Comparison of ENCODE assay signal across 1 cellular context in genomic region chr3:197959891-197960693, GRCh38.
TF ChIP-seq lines count a peak whose summit lies in the region.

Gene LMLN (plus strand): TSS chr3:197960217. CDS start chr3:197960246, 29 bp downstream.

TF ChIP-seq in A549, 52 proteins besides CTCF, POLR2A, EP300 and RAD21 (continued from another document):
- TF ChIP-seq BCL3 (IDR thresholded peaks at IDR 0.05) (peak; percentile 38; the same call in 1 of the 3 replicates), RFX5 (IDR thresholded peaks at IDR 0.05) (no peak), CHD4 (IDR thresholded peaks at IDR 0.05; ENCODE audit: borderline replicate concordance) (no peak)
